In genomic region chr10:89837173-89838001, GRCh38 we compare ENCODE assay signal across 7 cellular contexts.
DNase-seq lines count a peak whose midpoint lies in the region; ATAC-seq and TF ChIP-seq lines count a peak whose summit lies in the region.

No MANE protein-coding gene starts in this region.

- H3K9me3 ChIP-seq in OCI-LY3 (ENCODE audit: insufficient read depth, low read length): no peaks in the 10 kb centered on the region

- H3K79me2 ChIP-seq in OCI-LY3 (ENCODE audit: low read length): no peaks in the 10 kb centered on the region

- ATAC-seq in GM19043 (IDR thresholded peaks at IDR 0.05; ENCODE audit: low read depth, unreplicated experiment): peak; percentile 44
- ATAC-seq in left lobe of liver: peak; percentile 52
- ATAC-seq in GM21529 (IDR thresholded peaks at IDR 0.05; ENCODE audit: unreplicated experiment): no peak

- H3K36me3 ChIP-seq in OCI-LY3 (replicated peaks; ENCODE audit: low read depth, low read length): no peaks in the 10 kb centered on the region

- H3K27me3 ChIP-seq in OCI-LY3 (ENCODE audit: low read depth, low read length): no peaks in the 10 kb centered on the region

- H3K27ac ChIP-seq in OCI-LY3 (ENCODE audit: low read length): peak overlapping the region; percentile 60

- H2AFZ ChIP-seq in OCI-LY3 (ENCODE audit: low read depth, low read length): peak overlapping the region; percentile 39; the same call in 1 of the 2 replicates

- H3K4me1 ChIP-seq in OCI-LY3 (ENCODE audit: low read length): peaks cover 15% of the 10 kb centered on the region

- H3K4me2 ChIP-seq in OCI-LY3 (ENCODE audit: low read length): peak overlapping the region; percentile 77

- peak overlapping the region; percentile 76 for H3K4me3 ChIP-seq in OCI-LY3 (ENCODE audit: low read length)

- DNase-seq in astrocyte of the hippocampus (ENCODE audit: low read depth, low spot score) (peak; percentile 42), left lobe of liver (ENCODE audit: low spot score) (no peak)
- DNase-seq in stimulated activated naive CD4-positive, alpha-beta T cell (lab: John Stamatoyannopoulos, UW): peak in 5 of 6 experiments; percentile 7 to 64 (median 25)
- DNase-seq in effector CD4-positive, alpha-beta T cell: no peak

- H4K20me1 ChIP-seq in OCI-LY3 (ENCODE audit: insufficient read depth, low read length): no peaks in the 10 kb centered on the region

- peak; percentile 13; the same call in 1 of the 2 replicates for TF ChIP-seq CTCF in OCI-LY3 (IDR thresholded peaks at IDR 0.05; ENCODE audit: low read depth, low read length)

- H3K9ac ChIP-seq in OCI-LY3 (ENCODE audit: low read length): peak overlapping the region; percentile 75

Comparison
In these comparisons a context has a peak if more than half of its experiments do, and no peak if none do; other contexts are left out.
1. DNase-seq: peak in astrocyte of the hippocampus (single experiment) and stimulated activated naive CD4-positive, alpha-beta T cell (5 of 6); none in left lobe of liver (single experiment) and effector CD4-positive, alpha-beta T cell (single experiment).